Comparison of ENCODE assay signal across 8 cellular contexts in genomic region chr21:44846485-44847260, GRCh38. TPM values are rescaled to one million over a fixed set of nuclear protein-coding genes. Genes with fewer than 3 reads are reported as not detected.
DNase-seq lines count a peak whose midpoint lies in the region; TF ChIP-seq lines count a peak whose summit lies in the region.

No MANE protein-coding gene starts in this region.

- no peak for TF ChIP-seq CTCF in fibroblast of pulmonary artery (IDR thresholded peaks at IDR 0.05; ENCODE audit: low read length, missing control alignments)
- TF ChIP-seq CTCF in neural crest cell (conservative IDR thresholded peaks at IDR 0.05): no peak

- H3K9me3 ChIP-seq in HUES64 (ENCODE audit: insufficient read depth, low read depth, low read length): no peaks in the 10 kb centered on the region

- H3K4me1 Mint-ChIP-seq in neural crest cell: peaks cover 13% of the 10 kb centered on the region

- peaks cover 5% of the 10 kb centered on the region for H3K27me3 Mint-ChIP-seq in neural crest cell (ENCODE audit: low read depth)

- no peak overlapping the region for H3K27ac Mint-ChIP-seq in neural crest cell (ENCODE audit: unreplicated experiment)

- H3K9me3 Mint-ChIP-seq in neural crest cell: no peaks in the 10 kb centered on the region

- 82% methylated on average over 27 of the region's 27 CpGs for WGBS in HUES64

- no peaks in the 10 kb centered on the region for H3K27me3 ChIP-seq in HUES64 (ENCODE audit: insufficient read depth, low read length)

- H3K27ac ChIP-seq in HUES64 (ENCODE audit: low read depth, low read length): no peak overlapping the region

- peak; percentile 36 to 53 for DNase-seq in AML-193 (lab: John Stamatoyannopoulos, UW)
- peak; percentile 28 to 34 for DNase-seq in activated CD4-positive, alpha-beta T cell treated with anti-CD3 and anti-CD28 coated beads, Interleukin-2, amount 50 U/mL, for 4 hours
- DNase-seq in fibroblast of pulmonary artery (ENCODE audit: low read depth): peak; percentile 35
- no peak for DNase-seq in neural crest cell (ENCODE audit: low read depth, low spot score)
- DNase-seq in effector CD8-positive, alpha-beta T cell (lab: John Stamatoyannopoulos, UW): no peak
- DNase-seq in NCI-H1048 (lab: John Stamatoyannopoulos, UW): no peak
- no peak for DNase-seq in NK-92 treated with Interleukin-12 subunit alpha and Interleukin-12 subunit beta, amount 100 ng/mL, for 24 hours (lab: John Stamatoyannopoulos, UW)

- peak overlapping the region; percentile 47 for H3K4me3 Mint-ChIP-seq in neural crest cell

- peaks cover 6% of the 10 kb centered on the region for H3K4me1 ChIP-seq in HUES64 (ENCODE audit: insufficient read depth, low read length)

- peaks cover 5% of the 10 kb centered on the region for H3K36me3 Mint-ChIP-seq in neural crest cell (ENCODE audit: low read depth)

- H3K4me3 ChIP-seq in HUES64 (ENCODE audit: low read length): peak overlapping the region; percentile 37
- H3K4me3 ChIP-seq in fibroblast of pulmonary artery (replicated peaks; ENCODE audit: low read depth, low read length): no peak overlapping the region

- H3K36me3 ChIP-seq in HUES64 (ENCODE audit: insufficient read depth, low read length): peaks cover 31% of the 10 kb centered on the region

- no peak overlapping the region for H3K9ac ChIP-seq in HUES64 (ENCODE audit: low read depth, low read length)

RNA-seq across cellular contexts. Expression of gene PTTG1IP, which starts 26.8 kb away (rescaled TPM):
- 126 TPM for polyA plus RNA-seq in HUES64 (2013, experiment 1 of 2)
- polyA plus RNA-seq in HUES64 (2013, experiment 2 of 2): 128 TPM
- 164 and 169 TPM in 2 replicates for total RNA-seq in neural crest cell

RNA-seq across cellular contexts. Expression of gene SUMO3, which starts 28.8 kb away (rescaled TPM):
- 109 TPM for polyA plus RNA-seq in HUES64 (2013, experiment 1 of 2)
- polyA plus RNA-seq in HUES64 (2013, experiment 2 of 2): 117 TPM
- total RNA-seq in neural crest cell: 92.1 and 97.7 TPM in 2 replicates

RNA-seq across cellular contexts. Expression of gene UBE2G2, which starts 45.1 kb away (rescaled TPM):
- 55.1 TPM for polyA plus RNA-seq in HUES64 (2013, experiment 1 of 2)
- polyA plus RNA-seq in HUES64 (2013, experiment 2 of 2): 53.4 TPM
- 108 and 111 TPM in 2 replicates for total RNA-seq in neural crest cell

Comparison
In these comparisons a context has a peak if more than half of its experiments do, and no peak if none do; other contexts are left out.
1. DNase-seq: peak in AML-193 (2 of 2), activated CD4-positive, alpha-beta T cell treated with anti-CD3 and anti-CD28 coated beads, Interleukin-2, amount 50 U/mL, for 4 hours (2 of 2) and fibroblast of pulmonary artery (single experiment); none in neural crest cell (single experiment), effector CD8-positive, alpha-beta T cell (single experiment), NCI-H1048 (single experiment) and NK-92 treated with Interleukin-12 subunit alpha and Interleukin-12 subunit beta, amount 100 ng/mL, for 24 hours (single experiment).